In the genomic region with DNA sequence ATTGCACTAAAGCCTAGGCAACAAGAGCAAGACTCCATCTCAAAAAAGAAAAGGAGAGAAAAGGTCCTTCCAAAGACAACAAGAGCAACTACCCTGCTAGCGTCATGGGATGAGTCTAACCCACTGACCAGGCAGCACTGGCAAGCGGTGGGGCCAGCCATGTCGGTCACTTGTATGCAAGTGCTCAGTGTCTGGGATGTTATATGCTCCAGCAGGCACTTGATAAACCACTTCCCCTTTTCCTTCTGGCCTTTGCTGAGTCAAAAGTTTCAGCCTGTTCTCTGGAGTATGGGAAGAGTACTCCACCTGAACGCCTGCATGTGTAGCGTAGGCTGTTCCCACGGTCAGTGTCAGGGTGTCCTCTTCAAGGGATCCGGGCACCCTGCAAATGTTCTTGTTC, we compare ENCODE assay signal across 20 cellular contexts. TPM values are rescaled to one million over a fixed set of nuclear protein-coding genes. Genes with fewer than 3 reads are reported as not detected.
DNase-seq lines count a peak whose midpoint lies in the region; ATAC-seq, FAIRE-seq and TF ChIP-seq lines count a peak whose summit lies in the region.
"Had no signal": no experiment of that assay in that cellular context is flagged by ENCODE, and none has a peak within 500 bp of the region (broad histone marks: within the 10 kb centered on the region; RNA-seq: fewer than 3 reads in every experiment).

No MANE protein-coding gene starts in this region.

- peaks cover 0 to 7% of the 10 kb centered on the region in 2 experiments; a peak in 1 of 4 replicates for H3K36me3 ChIP-seq in GM12878 (ENCODE audit: control insufficient read depth in 2 of 2, insufficient read depth in 2 of 2, low read length in 1 of 2)
- no peaks in the 10 kb centered on the region for H3K36me3 ChIP-seq in osteoblast (ENCODE audit: insufficient read depth, low read length)

- no peak overlapping the region for H3K9ac ChIP-seq in GM12878 (ENCODE audit: control insufficient read depth, insufficient read depth, low read length)

- TF ChIP-seq CTCF in GM12878 (IDR thresholded peaks at IDR 0.05 in 2 of 3, conservative IDR thresholded peaks at IDR 0.05 in 1 of 3; ENCODE audit: control insufficient read depth in 2 of 3, extremely low read depth in 1 of 3, insufficient read depth in 1 of 3, low read depth in 3 of 3, low read length in 3 of 3) (no peak), osteoblast (IDR thresholded peaks at IDR 0.05; ENCODE audit: extremely low read depth, low read depth, low read length) (no peak)

- no peak overlapping the region for H3K4me2 ChIP-seq in GM12878 (ENCODE audit: control insufficient read depth, insufficient read depth)
- no peak overlapping the region for H3K4me2 ChIP-seq in osteoblast (ENCODE audit: insufficient read depth, low read length)

- no peaks in the 10 kb centered on the region for H3K27me3 ChIP-seq in GM12878 (replicated peaks in 1 of 2; ENCODE audit: control insufficient read depth in 2 of 2, insufficient read depth in 2 of 2, low read length in 1 of 2)
- no peaks in the 10 kb centered on the region for H3K27me3 ChIP-seq in osteoblast (ENCODE audit: insufficient read depth, low read length)
- H3K27me3 ChIP-seq: BE2C had no signal

- SMC1A ChIA-PET in GM12878 (lab: Charles Lee; ENCODE audit: uncharacterized antibody, unreplicated experiment) = interaction anchor here (1.1 to 3.7 kb wide), 3 partner anchors 49 to 81 kb away, joined by 3 to 23 read pairs (median 6); a partner anchor contains a TSS

- TF ChIP-seq EP300 in GM12878 (IDR thresholded peaks at IDR 0.05; ENCODE audit: borderline replicate concordance in 1 of 2, control insufficient read depth in 1 of 2, low read depth in 2 of 2, low read length in 2 of 2) = no peak

- no peaks in the 10 kb centered on the region for H3K79me2 ChIP-seq in GM12878 (ENCODE audit: control insufficient read depth, insufficient read depth, low read length)
- H3K79me2 ChIP-seq in osteoblast (ENCODE audit: insufficient read depth, low read length) = peaks cover 2% of the 10 kb centered on the region

- CTCF ChIA-PET in GM12878 (lab: Yijun Ruan, JAX) = interaction anchor here (0.8 to 5.8 kb wide), 7 partner anchors 12 to 207 kb away, joined by 3 to 88 read pairs (median 6); no protein-coding TSS in a partner anchor

- in situ Hi-C loops in GM12878 (cut with MboI) = no loop called here

- intact Hi-C loops in GM12878 (cut with micrococcal nuclease; ENCODE audit: unreplicated experiment) = no loop called here

- no peak for TF ChIP-seq RAD21 in GM12878 (IDR thresholded peaks at IDR 0.05; ENCODE audit: insufficient read depth, low read depth, low read length)

- DNase-seq in GF-D8 (lab: John Stamatoyannopoulos, UW) (peak; percentile 42), NOMO-1 treated with DMSO at 0.1 percent for 48 hours (lab: John Stamatoyannopoulos, UW; ENCODE audit: unreplicated experiment) (peak; percentile 69), GM12878 (ENCODE audit: low read depth, low spot score) (no peak), osteoblast (ENCODE audit: insufficient read length, low spot score, missing footprints) (peak; percentile 31), NCI-H2196 (lab: John Stamatoyannopoulos, UW; ENCODE audit: unreplicated experiment) (no peak), T1000 (lab: John Stamatoyannopoulos, UW) (no peak), NCI-H2107 treated with DMSO at 0.1 percent for 48 hours (lab: John Stamatoyannopoulos, UW; ENCODE audit: unreplicated experiment) (no peak)
- DNase-seq: activated CD4-positive, alpha-beta T cell treated with anti-CD3 and anti-CD28 coated beads, Interleukin-2, amount 10 ng/mL, durations not matched to agents 7 days and 5 days; activated naive CD8-positive, alpha-beta T cell treated with anti-CD3 and anti-CD28 coated beads, Interleukin-2, amount 10 ng/mL, durations not matched to agents 7 days and 5 days; activated T-cell treated with anti-CD3 and anti-CD28 coated beads, Interleukin-2, amount 50 U/mL, for 24 hours; BE2C; DMS53; effector CD8-positive, alpha-beta T cell; naive thymus-derived CD8-positive, alpha-beta T cell; NCI-H2029; NCI-H69; retina had no signal

- H3K27ac ChIP-seq in GM12878 (ENCODE audit: control insufficient read depth, insufficient read depth) (no peak overlapping the region), osteoblast (ENCODE audit: low read depth, low read length) (no peak overlapping the region)
- H3K27ac ChIP-seq: RWPE1 had no signal

- H4K20me1 ChIP-seq in GM12878 (ENCODE audit: control insufficient read depth, insufficient read depth) = no peaks in the 10 kb centered on the region
- peaks cover 12% of the 10 kb centered on the region for H4K20me1 ChIP-seq in osteoblast (ENCODE audit: insufficient read depth, low read length)

- POLR2A ChIA-PET in GM12878 (lab: Charles Lee) = interaction anchor here (0.7 to 0.9 kb wide), 4 partner anchors 13 to 112 kb away, joined by 3 to 7 read pairs (median 6); no protein-coding TSS in a partner anchor

- ATAC-seq in GM12878 (peak; percentile 55), GM21447 (IDR thresholded peaks at IDR 0.05; ENCODE audit: unreplicated experiment) (no peak)
- ATAC-seq: left lobe of liver had no signal

- peaks cover 10% of the 10 kb centered on the region for H3K4me1 ChIP-seq in GM12878 (ENCODE audit: control insufficient read depth, insufficient read depth, low read length)
- peaks cover 2% of the 10 kb centered on the region for H3K4me1 ChIP-seq in osteoblast (ENCODE audit: insufficient read depth, low read length)
- H3K4me1 ChIP-seq: BE2C had no signal

- H3K9me3 ChIP-seq in GM12878 (replicated peaks; ENCODE audit: control insufficient read depth, insufficient read depth, low read length) (peaks cover 7% of the 10 kb centered on the region), osteoblast (ENCODE audit: low read depth, low read length) (no peaks in the 10 kb centered on the region)
- H3K9me3 ChIP-seq: BE2C had no signal

- no TSS peak for BruUV-seq in GM12878 (replicated peaks; lab: Mats Ljungman, UMichigan)

- FAIRE-seq in GM12878 (lab: Jason Lieb, UNC) = peak; percentile 44

- no peak for TF ChIP-seq POLR2A in GM12878 (IDR thresholded peaks at IDR 0.05; ENCODE audit: low read depth, low read length)

- H3K4me3 ChIP-seq in GM12878 = no peak overlapping the region
- H3K4me3 ChIP-seq in osteoblast (ENCODE audit: insufficient read depth, low read length) = no peak overlapping the region

- RAD21 ChIA-PET in GM12878 (lab: Charles Lee; ENCODE audit: unreplicated experiment) = interaction anchor here (3.9 to 4.8 kb wide), 2 partner anchors 69 to 82 kb away, joined by 26 to 35 read pairs; no protein-coding TSS in a partner anchor

- 56% methylated on average over 7 of the region's 7 CpGs for WGBS in GM12878 (ENCODE audit: insufficient coverage, insufficient replicate concordance, low lambda C conversion rate, missing lambda C conversion rate)

- no peak overlapping the region for H2AFZ ChIP-seq in GM12878 (ENCODE audit: control insufficient read depth, low read depth, low read length)
- H2AFZ ChIP-seq in osteoblast (ENCODE audit: low read length) = no peak overlapping the region

RNA-seq across cellular contexts. Expression of a gene that starts 9.2 kb away (rescaled TPM):
- 14.3 and 15.7 TPM in 2 replicates for total RNA-seq in GM12878 (2013; cell fraction: nucleolus; rRNA removed)
- total RNA-seq in GM12878 (2014; rRNA removed) (26.9 and 27.4 TPM in 2 replicates), GM12878 (2014; rRNA removed; fragmentation: Illumina TruSeq; extraction: Trizol) (3.5 and 3.8 TPM in 2 replicates), GM12878 (2021) (20.5 and 26.7 TPM in 2 replicates), osteoblast (2.7 and 3.3 TPM in 2 replicates)
- 2.8 TPM for polyA plus RNA-seq in GM12878 (2011; ENCODE audit: low read depth)
- polyA plus RNA-seq in GM12878 (2011; rRNA removed) (4.1 and 13.3 TPM in 2 replicates), GM12878 (2014; fragmentation: Illumina TruSeq; extraction: Trizol) (0.79 and 1.7 TPM in 2 replicates), GM12878 (2014; fragmentation: Nextera tagmentation; extraction: Ambion mirVana) (under 1 TPM; 0.24 to 0.93 TPM), GM12878 (2014; rRNA removed) (29.8 and 36.2 TPM in 2 replicates), GM12878 (2016; fragmentation: Nextera tagmentation; extraction: Ambion mirVana) (10 to 100 TPM; 13.7 to 15.5 TPM)
- polyA plus RNA-seq in GM12878 (2011; cell fraction: cytosol; rRNA removed) = 13.5 and 26.2 TPM in 2 replicates
- 63.9 and 69.4 TPM in 2 replicates for polyA plus RNA-seq in GM12878 (2011; cell fraction: nucleus; rRNA removed)
- polyA plus RNA-seq in GM12878 (2012) = 14.0 and 14.1 TPM in 2 replicates
- 3.0 and 7.4 TPM in 2 replicates for polyA minus RNA-seq in GM12878 (2011; rRNA and poly(A)+ RNA removed)
- polyA minus RNA-seq in GM12878 (2011; cell fraction: cytosol; rRNA and poly(A)+ RNA removed) = 3.8 and 6.5 TPM in 2 replicates
- polyA minus RNA-seq in GM12878 (2011; cell fraction: nucleus; rRNA and poly(A)+ RNA removed) = 9.9 and 20.9 TPM in 2 replicates

RNA-seq across cellular contexts. Expression of a gene that starts 17.3 kb away (rescaled TPM):
- total RNA-seq in GM12878 (2013; cell fraction: nucleolus; rRNA removed) = 23.2 and 24.5 TPM in 2 replicates
- 190 and 251 TPM in 2 replicates for total RNA-seq in GM12878 (2014; rRNA removed)
- 221 and 242 TPM in 2 replicates for total RNA-seq in GM12878 (2014; rRNA removed; fragmentation: Illumina TruSeq; extraction: Trizol)
- 259 and 261 TPM in 2 replicates for total RNA-seq in GM12878 (2021)
- 42.5 TPM for polyA plus RNA-seq in GM12878 (2011; ENCODE audit: low read depth)
- 171 and 256 TPM in 2 replicates for polyA plus RNA-seq in GM12878 (2011; rRNA removed)
- polyA plus RNA-seq in GM12878 (2011; cell fraction: cytosol; rRNA removed) = 352 and 401 TPM in 2 replicates
- polyA plus RNA-seq in GM12878 (2011; cell fraction: nucleus; rRNA removed) = 123 and 139 TPM in 2 replicates
- polyA plus RNA-seq in GM12878 (2012) = 120 and 141 TPM in 2 replicates
- 157 and 248 TPM in 2 replicates for polyA plus RNA-seq in GM12878 (2014; fragmentation: Illumina TruSeq; extraction: Trizol)
- polyA plus RNA-seq in GM12878 (2014; fragmentation: Nextera tagmentation; extraction: Ambion mirVana) = 100 to 1,000 TPM in 1 of 2 experiments, 10 to 100 TPM in 1; 30.9 to 106 TPM
- polyA plus RNA-seq in GM12878 (2014; rRNA removed) = 414 and 449 TPM in 2 replicates
- polyA plus RNA-seq in GM12878 (2016; fragmentation: Nextera tagmentation; extraction: Ambion mirVana) = 100 to 1,000 TPM; 529 to 584 TPM
- polyA minus RNA-seq in GM12878 (2011; rRNA and poly(A)+ RNA removed) = 114 and 144 TPM in 2 replicates
- 60.1 and 62.4 TPM in 2 replicates for polyA minus RNA-seq in GM12878 (2011; cell fraction: cytosol; rRNA and poly(A)+ RNA removed)
- polyA minus RNA-seq in GM12878 (2011; cell fraction: nucleus; rRNA and poly(A)+ RNA removed) = 28.7 and 43.0 TPM in 2 replicates
- 69.5 and 82.2 TPM in 2 replicates for total RNA-seq in osteoblast

RNA-seq across cellular contexts. Expression of a gene that starts 17.4 kb away (rescaled TPM):
- 10.2 and 10.5 TPM in 2 replicates for total RNA-seq in GM12878 (2013; cell fraction: nucleolus; rRNA removed)
- total RNA-seq in GM12878 (2014; rRNA removed) = 25.7 and 31.0 TPM in 2 replicates
- 11.9 and 12.1 TPM in 2 replicates for total RNA-seq in GM12878 (2014; rRNA removed; fragmentation: Illumina TruSeq; extraction: Trizol)
- total RNA-seq in GM12878 (2021) = 27.6 and 30.3 TPM in 2 replicates
- 18.3 TPM for polyA plus RNA-seq in GM12878 (2011; ENCODE audit: low read depth)
- 15.0 and 22.3 TPM in 2 replicates for polyA plus RNA-seq in GM12878 (2011; rRNA removed)
- polyA plus RNA-seq in GM12878 (2011; cell fraction: cytosol; rRNA removed) = 29.7 and 37.0 TPM in 2 replicates
- 63.9 and 79.7 TPM in 2 replicates for polyA plus RNA-seq in GM12878 (2011; cell fraction: nucleus; rRNA removed)
- polyA plus RNA-seq in GM12878 (2012) = 29.2 and 29.8 TPM in 2 replicates
- polyA plus RNA-seq in GM12878 (2014; fragmentation: Illumina TruSeq; extraction: Trizol) = 14.1 and 15.1 TPM in 2 replicates
- 10 to 100 TPM in 1 of 2 experiments, 1 to 10 TPM in 1; 8.0 to 12.8 TPM for polyA plus RNA-seq in GM12878 (2014; fragmentation: Nextera tagmentation; extraction: Ambion mirVana)
- polyA plus RNA-seq in GM12878 (2014; rRNA removed) = 44.4 and 50.8 TPM in 2 replicates
- 10 to 100 TPM; 26.4 to 28.4 TPM for polyA plus RNA-seq in GM12878 (2016; fragmentation: Nextera tagmentation; extraction: Ambion mirVana)
- polyA minus RNA-seq in GM12878 (2011; rRNA and poly(A)+ RNA removed) = 6.9 and 10.0 TPM in 2 replicates
- 3.6 and 5.7 TPM in 2 replicates for polyA minus RNA-seq in GM12878 (2011; cell fraction: cytosol; rRNA and poly(A)+ RNA removed)
- polyA minus RNA-seq in GM12878 (2011; cell fraction: nucleus; rRNA and poly(A)+ RNA removed) = 9.4 and 16.1 TPM in 2 replicates
- 21.5 and 22.8 TPM in 2 replicates for total RNA-seq in osteoblast

RNA-seq across cellular contexts. Expression of a gene that starts 30.6 kb away (rescaled TPM):
- 195 and 213 TPM in 2 replicates for total RNA-seq in GM12878 (2013; cell fraction: nucleolus; rRNA removed)
- total RNA-seq in GM12878 (2014; rRNA removed) = 184 and 207 TPM in 2 replicates
- 98.9 and 112 TPM in 2 replicates for total RNA-seq in GM12878 (2014; rRNA removed; fragmentation: Illumina TruSeq; extraction: Trizol)
- 117 and 121 TPM in 2 replicates for total RNA-seq in GM12878 (2021)
- polyA plus RNA-seq in GM12878 (2011; ENCODE audit: low read depth) = 35.5 TPM
- polyA plus RNA-seq in GM12878 (2011; rRNA removed) = 55.9 and 104 TPM in 2 replicates
- polyA plus RNA-seq in GM12878 (2011; cell fraction: cytosol; rRNA removed) = 273 and 308 TPM in 2 replicates
- polyA plus RNA-seq in GM12878 (2011; cell fraction: nucleus; rRNA removed) = 210 and 234 TPM in 2 replicates
- 139 and 151 TPM in 2 replicates for polyA plus RNA-seq in GM12878 (2012)
- polyA plus RNA-seq in GM12878 (2014; fragmentation: Illumina TruSeq; extraction: Trizol) = 84.1 and 178 TPM in 2 replicates
- 10 to 100 TPM in 1 of 2 experiments, 1 to 10 TPM in 1; 2.4 to 11.4 TPM for polyA plus RNA-seq in GM12878 (2014; fragmentation: Nextera tagmentation; extraction: Ambion mirVana)
- 179 and 230 TPM in 2 replicates for polyA plus RNA-seq in GM12878 (2014; rRNA removed)
- polyA plus RNA-seq in GM12878 (2016; fragmentation: Nextera tagmentation; extraction: Ambion mirVana) = 100 to 1,000 TPM; 252 to 264 TPM
- 197 and 327 TPM in 2 replicates for polyA minus RNA-seq in GM12878 (2011; rRNA and poly(A)+ RNA removed)
- 100 and 110 TPM in 2 replicates for polyA minus RNA-seq in GM12878 (2011; cell fraction: cytosol; rRNA and poly(A)+ RNA removed)
- 69.0 and 97.6 TPM in 2 replicates for polyA minus RNA-seq in GM12878 (2011; cell fraction: nucleus; rRNA and poly(A)+ RNA removed)
- total RNA-seq in osteoblast = 295 and 356 TPM in 2 replicates

RNA-seq across cellular contexts. Expression of a gene that starts 36.8 kb away (rescaled TPM):
- 111 and 131 TPM in 2 replicates for total RNA-seq in GM12878 (2013; cell fraction: nucleolus; rRNA removed)
- total RNA-seq in GM12878 (2014; rRNA removed) (56.5 and 68.1 TPM in 2 replicates), GM12878 (2014; rRNA removed; fragmentation: Illumina TruSeq; extraction: Trizol) (25.1 and 30.4 TPM in 2 replicates), GM12878 (2021) (65.6 and 72.9 TPM in 2 replicates), osteoblast (7.4 and 9.4 TPM in 2 replicates)
- polyA plus RNA-seq in GM12878 (2011; ENCODE audit: low read depth) = 6.4 TPM
- polyA plus RNA-seq in GM12878 (2011; rRNA removed) (28.8 and 57.1 TPM in 2 replicates), GM12878 (2014; fragmentation: Illumina TruSeq; extraction: Trizol) (4.4 and 35.8 TPM in 2 replicates), GM12878 (2014; fragmentation: Nextera tagmentation; extraction: Ambion mirVana) (1 to 10 TPM in 1 of 2 experiments, under 1 TPM in 1; 0.19 to 1.3 TPM), GM12878 (2014; rRNA removed) (88.7 and 91.9 TPM in 2 replicates), GM12878 (2016; fragmentation: Nextera tagmentation; extraction: Ambion mirVana) (10 to 100 TPM; 53.6 to 56.0 TPM)
- 90.6 and 104 TPM in 2 replicates for polyA plus RNA-seq in GM12878 (2011; cell fraction: cytosol; rRNA removed)
- polyA plus RNA-seq in GM12878 (2011; cell fraction: nucleus; rRNA removed) = 281 and 299 TPM in 2 replicates
- polyA plus RNA-seq in GM12878 (2012) = 30.7 and 40.7 TPM in 2 replicates
- polyA minus RNA-seq in GM12878 (2011; rRNA and poly(A)+ RNA removed) = 40.5 and 82.2 TPM in 2 replicates
- polyA minus RNA-seq in GM12878 (2011; cell fraction: cytosol; rRNA and poly(A)+ RNA removed) = 26.2 and 29.3 TPM in 2 replicates
- polyA minus RNA-seq in GM12878 (2011; cell fraction: nucleus; rRNA and poly(A)+ RNA removed) = 52.3 and 74.0 TPM in 2 replicates

Comparison
In these comparisons a context has a peak if more than half of its experiments do, and no peak if none do; other contexts are left out.
1. DNase-seq: peak in GF-D8 (single experiment), NOMO-1 treated with DMSO at 0.1 percent for 48 hours (single experiment) and osteoblast (single experiment); none in GM12878 (single experiment), NCI-H2196 (single experiment), T1000 (single experiment) and NCI-H2107 treated with DMSO at 0.1 percent for 48 hours (single experiment).